Comparison of ENCODE assay signal across 26 cellular contexts in the genomic region with DNA sequence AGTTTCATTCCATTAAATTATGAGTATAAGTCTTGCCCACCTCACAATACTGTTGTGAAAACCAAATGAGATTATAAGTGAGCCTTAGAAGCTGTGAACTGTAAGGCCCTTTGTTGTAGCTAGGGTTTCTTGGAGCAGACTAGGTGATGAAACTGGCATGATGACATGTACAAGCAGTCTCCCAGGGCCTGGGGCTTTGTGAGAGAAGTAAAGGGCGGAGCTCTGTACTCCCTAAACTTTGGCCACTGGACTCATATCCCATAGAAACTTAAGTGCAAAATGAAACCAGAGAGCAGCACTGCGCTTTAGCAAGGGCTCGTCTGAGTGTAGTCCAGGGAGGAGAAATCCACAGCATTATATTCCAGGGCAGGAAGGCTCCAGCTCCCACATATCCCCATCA.
"Had no signal": no experiment of that assay in that cellular context is flagged by ENCODE, and none has a peak within 500 bp of the region (broad histone marks: within the 10 kb centered on the region; RNA-seq: fewer than 3 reads in every experiment).

No MANE protein-coding gene starts in this region.

- H3K4me3 ChIP-seq: heart right ventricle, hepatocyte, lung, mucosa of descending colon, pancreas, prostate gland, right lobe of liver, skin epidermis, stomach, testis, thyroid gland, transverse colon, upper lobe of left lung, vagina had no signal

- H3K4me2 ChIP-seq: hepatocyte had no signal

- H3K79me2 ChIP-seq: hepatocyte had no signal

- H3K27me3 ChIP-seq: heart right ventricle, hepatocyte, pancreas, right lobe of liver, stomach, testis, thyroid gland, transverse colon, upper lobe of left lung, vagina had no signal

- H3K9me3 ChIP-seq: heart right ventricle, mucosa of descending colon, pancreas, prostate gland, right lobe of liver, stomach, testis, thyroid gland, transverse colon, upper lobe of left lung, vagina had no signal

- H2AFZ ChIP-seq: hepatocyte had no signal

- DNase-seq: heart right ventricle; islet precursor cell; midbrain; mucosa of descending colon; naive thymus-derived CD8-positive, alpha-beta T cell; nucleus accumbens; pancreas; posterior cingulate gyrus; retina; right lobe of liver; stimulated activated CD4-positive, alpha-beta T cell treated with anti-CD3 and anti-CD28 coated beads, Interleukin-12 subunit alpha, Interleukin-12 subunit beta, amount 100 ng/mL, for 4 hours; stimulated activated CD4-positive, alpha-beta T cell treated with anti-CD3 and anti-CD28 coated beads, Interleukin-15, amount 100 ng/mL, for 24 hours; stimulated activated CD4-positive, alpha-beta T cell treated with anti-CD3 and anti-CD28 coated beads, Interleukin-2, amount 100 ng/mL, for 24 hours; stimulated activated CD4-positive, alpha-beta T cell treated with anti-CD3 and anti-CD28 coated beads, Interleukin-4, amount 100 ng/mL, for 1 hour; stimulated activated naive CD4-positive, alpha-beta T cell; stomach; testis; thyroid gland; transverse colon; upper lobe of left lung had no signal

- H3K36me3 ChIP-seq: heart right ventricle, pancreas, prostate gland, right lobe of liver, stomach, thyroid gland, transverse colon, upper lobe of left lung, vagina had no signal

- H3K4me1 ChIP-seq: heart right ventricle, pancreas, prostate gland, right lobe of liver, stomach, testis, thyroid gland, transverse colon, upper lobe of left lung, vagina had no signal

- ATAC-seq: left lobe of liver; mucosa of descending colon; naive thymus-derived CD8-positive, alpha-beta T cell; pancreas; right lobe of liver had no signal

- H3K27ac ChIP-seq: heart right ventricle, hepatocyte, pancreas, prostate gland, right lobe of liver, skin epidermis, stomach, testis, thyroid gland, transverse colon, upper lobe of left lung, vagina had no signal
